1 cellular context compared by ENCODE assay signal in the genomic region with DNA sequence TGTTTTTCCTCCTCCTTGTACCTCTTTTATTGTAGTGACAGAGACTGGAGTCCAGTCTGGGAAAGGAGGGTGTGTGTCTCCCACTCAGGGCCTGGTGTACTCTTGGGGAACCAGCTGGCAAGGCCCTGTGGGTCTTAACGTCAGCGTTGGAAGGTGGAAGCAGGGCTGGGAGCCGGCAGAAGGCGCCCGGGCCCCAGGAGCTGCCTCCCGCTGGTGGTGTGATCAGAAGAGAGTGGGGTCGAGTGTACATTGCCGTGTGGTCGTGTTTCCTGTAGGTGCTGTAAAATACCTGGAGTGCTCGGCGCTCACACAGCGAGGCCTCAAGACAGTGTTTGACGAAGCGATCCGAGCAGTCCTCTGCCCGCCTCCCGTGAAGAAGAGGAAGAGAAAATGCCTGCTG.
TF ChIP-seq lines count a peak whose summit lies in the region.

No MANE protein-coding gene starts in this region.

TF ChIP-seq in K562, 482 proteins besides CTCF, POLR2A, EP300 and RAD21:
- no peak for TF ChIP-seq SRSF7 (optimal IDR thresholded peaks at IDR 0.05; ENCODE audit: low read depth, low read length)
- TF ChIP-seq POLR2G (IDR thresholded peaks at IDR 0.05; ENCODE audit: low read depth, low read length): peak; percentile 39; the same call in 1 of the 2 replicates
